ENCODE assay signal across 10 cellular contexts in genomic region chr6:121504227-121504626, GRCh38.
A peak's percentile ranks its signal among the peaks of the same experiment; 100 is the strongest.
DNase-seq lines count a peak whose midpoint lies in the region; ATAC-seq and TF ChIP-seq lines count a peak whose summit lies in the region.
"Had no signal": no experiment of that assay in that cellular context is flagged by ENCODE, and none has a peak within 500 bp of the region (broad histone marks: within the 10 kb centered on the region; RNA-seq: fewer than 3 reads in every experiment).

No MANE protein-coding gene starts in this region.

- no peak overlapping the region for H3K27ac Mint-ChIP-seq in stimulated activated effector memory CD8-positive, alpha-beta T cell treated with anti-CD3 and anti-CD28 coated beads, Interleukin-12 subunit alpha, Interleukin-12 subunit beta, amount 100 ng/mL, for 72 hours
- H3K27ac Mint-ChIP-seq: naive thymus-derived CD4-positive, alpha-beta T cell had no signal

- H3K9me3 Mint-ChIP-seq in stimulated activated effector memory CD8-positive, alpha-beta T cell treated with anti-CD3 and anti-CD28 coated beads, Interleukin-12 subunit alpha, Interleukin-12 subunit beta, amount 100 ng/mL, for 72 hours = no peaks in the 10 kb centered on the region
- H3K9me3 Mint-ChIP-seq: naive thymus-derived CD4-positive, alpha-beta T cell had no signal

- H3K4me1 ChIP-seq in esophagus muscularis mucosa = peaks cover 13 to 62% (median 35%) of the 10 kb centered on the region in 4 donors

- H3K36me3 ChIP-seq in esophagus muscularis mucosa = no peaks in the 10 kb centered on the region

- no peaks in the 10 kb centered on the region for H3K9me3 ChIP-seq in esophagus muscularis mucosa

- TF ChIP-seq EP300 in esophagus muscularis mucosa (IDR thresholded peaks at IDR 0.05) = peak; percentile 54

- peak; percentile 58 for DNase-seq in H4 (ENCODE audit: low spot score)
- DNase-seq in NOMO-1 (lab: John Stamatoyannopoulos, UW; ENCODE audit: unreplicated experiment in 2 of 2) = peak; percentile 4 to 39
- no peak for DNase-seq in esophagus muscularis mucosa (ENCODE audit: extremely low spot score)
- DNase-seq in stimulated activated effector memory CD8-positive, alpha-beta T cell treated with anti-CD3 and anti-CD28 coated beads, Interleukin-12 subunit alpha, Interleukin-12 subunit beta, amount 100 ng/mL, for 72 hours (ENCODE audit: low spot score in 2 of 2) = no peak
- DNase-seq in NCI-H1417 treated with DMSO at 0.1 percent for 48 hours (lab: John Stamatoyannopoulos, UW) = no peak
- no peak for DNase-seq in HUDEP-2 (lab: John Stamatoyannopoulos, UW; ENCODE audit: unreplicated experiment in 76 of 76)
- DNase-seq in GM13976 (ENCODE audit: low spot score) = no peak
- DNase-seq: cortex of kidney; naive thymus-derived CD4-positive, alpha-beta T cell had no signal

- no peaks in the 10 kb centered on the region for H3K27me3 ChIP-seq in esophagus muscularis mucosa

- peak; percentile 64 for ATAC-seq in stimulated activated effector memory CD8-positive, alpha-beta T cell treated with anti-CD3 and anti-CD28 coated beads, Interleukin-12 subunit alpha, Interleukin-12 subunit beta, amount 100 ng/mL, for 72 hours
- ATAC-seq: naive thymus-derived CD4-positive, alpha-beta T cell had no signal

- no peak overlapping the region for H3K4me3 ChIP-seq in esophagus muscularis mucosa

- TF ChIP-seq CTCF in esophagus muscularis mucosa (IDR thresholded peaks at IDR 0.05) (no peak), GM13976 (IDR thresholded peaks at IDR 0.05; ENCODE audit: borderline replicate concordance, control extremely low read depth, extremely low read depth, insufficient read depth, missing control alignments) (no peak)

- no peak overlapping the region for H3K4me3 Mint-ChIP-seq in stimulated activated effector memory CD8-positive, alpha-beta T cell treated with anti-CD3 and anti-CD28 coated beads, Interleukin-12 subunit alpha, Interleukin-12 subunit beta, amount 100 ng/mL, for 72 hours
- H3K4me3 Mint-ChIP-seq: naive thymus-derived CD4-positive, alpha-beta T cell had no signal

- H3K27ac ChIP-seq in esophagus muscularis mucosa (replicated peaks in 1 of 4) = peak overlapping the region; percentile 81 to 87 (median 82)
- H3K27ac ChIP-seq: KMS-11 had no signal

- TF ChIP-seq POLR2A in esophagus muscularis mucosa (IDR thresholded peaks at IDR 0.05; ENCODE audit: low read depth) = no peak

- no peaks in the 10 kb centered on the region for H3K36me3 Mint-ChIP-seq in stimulated activated effector memory CD8-positive, alpha-beta T cell treated with anti-CD3 and anti-CD28 coated beads, Interleukin-12 subunit alpha, Interleukin-12 subunit beta, amount 100 ng/mL, for 72 hours
- H3K36me3 Mint-ChIP-seq: naive thymus-derived CD4-positive, alpha-beta T cell had no signal

- H3K4me1 Mint-ChIP-seq in stimulated activated effector memory CD8-positive, alpha-beta T cell treated with anti-CD3 and anti-CD28 coated beads, Interleukin-12 subunit alpha, Interleukin-12 subunit beta, amount 100 ng/mL, for 72 hours = no peaks in the 10 kb centered on the region

- 24% methylated on average over 1 of the region's 1 CpG for WGBS in esophagus muscularis mucosa

- intact Hi-C loops in esophagus muscularis mucosa (cut with DNase I) = loop anchor here (5.0 kb wide), 1 partner anchor 67 kb away; the partner anchor contains the start of gene GJA1

- in situ Hi-C loops in GM13976 (cut with MboI; ENCODE audit: low sequenced_read_pairs, unreplicated experiment) = no loop called here

Comparison
In these comparisons a context has a peak if more than half of its experiments do, and no peak if none do; other contexts are left out.
1. DNase-seq: peak in H4 (single experiment) and NOMO-1 (2 of 2); none in esophagus muscularis mucosa (single experiment), stimulated activated effector memory CD8-positive, alpha-beta T cell treated with anti-CD3 and anti-CD28 coated beads, Interleukin-12 subunit alpha, Interleukin-12 subunit beta, amount 100 ng/mL, for 72 hours (0 of 2), NCI-H1417 treated with DMSO at 0.1 percent for 48 hours (single experiment), HUDEP-2 (0 of 76) and GM13976 (single experiment).